ENCODE assay signal across 9 cellular contexts in the genomic region with DNA sequence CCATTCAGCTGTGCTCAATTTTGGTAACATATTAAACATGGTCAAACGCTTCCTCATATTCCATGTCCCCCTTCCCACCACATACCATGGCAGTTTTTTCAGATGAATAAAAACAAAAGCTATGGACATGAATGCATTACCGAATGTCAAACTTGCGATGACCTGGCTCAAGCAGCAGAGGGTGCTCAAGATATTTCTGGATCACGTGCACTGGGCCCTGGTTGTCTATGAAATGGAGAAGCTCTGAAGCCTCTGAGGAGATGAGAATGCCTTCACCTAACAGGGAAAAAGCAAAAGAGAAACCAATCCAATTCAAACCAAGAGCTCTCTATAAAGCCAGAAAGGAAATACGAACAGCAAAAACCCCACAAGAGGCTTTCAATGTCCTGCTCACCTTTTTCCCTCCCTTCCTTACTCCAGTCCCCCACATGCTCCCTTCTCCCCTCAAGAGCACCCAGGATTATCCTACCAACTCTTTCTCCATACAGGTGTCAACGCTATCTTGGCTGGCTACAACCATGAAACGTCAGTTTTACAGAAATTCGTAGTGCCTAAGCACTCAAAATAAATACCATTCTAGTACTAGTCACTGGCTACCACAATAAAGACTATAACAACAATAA. TPM values are rescaled to one million over a fixed set of nuclear protein-coding genes. Genes with fewer than 3 reads are reported as not detected.
DNase-seq lines count a peak whose midpoint lies in the region; ATAC-seq, FAIRE-seq and TF ChIP-seq lines count a peak whose summit lies in the region.
"Not testable (repeated sequence)": the region's sequence is repeated elsewhere in the genome, so short reads cannot be mapped to it uniquely, and the experiment has no call there.
"Had no signal": no experiment of that assay in that cellular context is flagged by ENCODE, and none has a peak within 500 bp of the region (broad histone marks: within the 10 kb centered on the region; RNA-seq: fewer than 3 reads in every experiment).

No MANE protein-coding gene starts in this region.

- not testable (repeated sequence) for H3K36me3 ChIP-seq in Panc1 (ENCODE audit: control insufficient read depth, insufficient read depth, low read length); GM12878 (ENCODE audit: control insufficient read depth in 2 of 2, insufficient read depth in 2 of 2, low read length in 1 of 2); right lobe of liver

- POLR2A ChIA-PET in Panc1 (lab: Charles Lee); GM12878 (lab: Charles Lee): not testable (repeated sequence)

- intact Hi-C loops in Panc1 (cut with micrococcal nuclease; ENCODE audit: unreplicated experiment); GM12878 (cut with micrococcal nuclease; ENCODE audit: unreplicated experiment); right lobe of liver (cut with DNase I): not testable (repeated sequence)

- peak; percentile 44 for FAIRE-seq in A204.1 (lab: Jason Lieb, UNC)
- not testable (repeated sequence) for FAIRE-seq in GM12878 (lab: Jason Lieb, UNC)

- RAD21 ChIA-PET in GM12878 (lab: Charles Lee; ENCODE audit: unreplicated experiment), result not testable (repeated sequence)

- not testable (repeated sequence) for TF ChIP-seq CTCF in Panc1 (IDR thresholded peaks at IDR 0.05); GM12878 (IDR thresholded peaks at IDR 0.05 in 2 of 3, conservative IDR thresholded peaks at IDR 0.05 in 1 of 3; ENCODE audit: control insufficient read depth in 2 of 3, extremely low read depth in 1 of 3, insufficient read depth in 1 of 3, low read depth in 3 of 3, low read length in 3 of 3); right lobe of liver (IDR thresholded peaks at IDR 0.05)

- peak; percentile 87 for ATAC-seq in GM18868 (IDR thresholded peaks at IDR 0.05; ENCODE audit: unreplicated experiment)
- peak; percentile 91 for ATAC-seq in GM21423 (IDR thresholded peaks at IDR 0.05; ENCODE audit: unreplicated experiment)
- ATAC-seq in HG02759 (IDR thresholded peaks at IDR 0.05; ENCODE audit: unreplicated experiment), result peak; percentile 98
- peak; percentile 87 for ATAC-seq in HG03135 (IDR thresholded peaks at IDR 0.05; ENCODE audit: unreplicated experiment)
- ATAC-seq in Panc1, result peak; percentile 86
- ATAC-seq in GM12878, result peak; percentile 99
- peak; percentile 95 to 96 (median 96) for ATAC-seq in right lobe of liver

- not testable (repeated sequence) for BruUV-seq in Panc1 (replicated peaks; lab: Mats Ljungman, UMichigan); GM12878 (replicated peaks; lab: Mats Ljungman, UMichigan)

- not testable (repeated sequence) for TF ChIP-seq RAD21 in GM12878 (IDR thresholded peaks at IDR 0.05; ENCODE audit: insufficient read depth, low read depth, low read length)

- in situ Hi-C loops in Panc1 (cut with HindIII; ENCODE audit: low pct_unique_long_range_greater_than_20kb, low sequenced_read_pairs); GM12878 (cut with MboI): not testable (repeated sequence)

- not testable (repeated sequence) for H3K9ac ChIP-seq in GM12878 (ENCODE audit: control insufficient read depth, insufficient read depth, low read length)

- TF ChIP-seq EP300 in GM12878 (IDR thresholded peaks at IDR 0.05; ENCODE audit: borderline replicate concordance in 1 of 2, control insufficient read depth in 1 of 2, low read depth in 2 of 2, low read length in 2 of 2), result not testable (repeated sequence)

- not testable (repeated sequence) for H3K27me3 ChIP-seq in Panc1 (ENCODE audit: control insufficient read depth, insufficient read depth, low read length); GM12878 (replicated peaks in 1 of 2; ENCODE audit: control insufficient read depth in 2 of 2, insufficient read depth in 2 of 2, low read length in 1 of 2); right lobe of liver

- not testable (repeated sequence) for H3K79me2 ChIP-seq in GM12878 (ENCODE audit: control insufficient read depth, insufficient read depth, low read length)

- H3K4me2 ChIP-seq in GM12878 (ENCODE audit: control insufficient read depth, insufficient read depth), result not testable (repeated sequence)

- not testable (repeated sequence) for H3K4me1 ChIP-seq in Panc1 (ENCODE audit: control insufficient read depth, insufficient read depth, low read length); GM12878 (ENCODE audit: control insufficient read depth, insufficient read depth, low read length); right lobe of liver

- not testable (repeated sequence) for H3K4me3 ChIP-seq in Panc1 (ENCODE audit: low read depth in 2 of 2, low read length in 2 of 2); GM12878; right lobe of liver

- TF ChIP-seq POLR2A in GM12878 (IDR thresholded peaks at IDR 0.05; ENCODE audit: low read depth, low read length); right lobe of liver (IDR thresholded peaks at IDR 0.05): not testable (repeated sequence)

- H2AFZ ChIP-seq in GM12878 (ENCODE audit: control insufficient read depth, low read depth, low read length), result not testable (repeated sequence)

- not testable (repeated sequence) for H4K20me1 ChIP-seq in GM12878 (ENCODE audit: control insufficient read depth, insufficient read depth)

- no CpG with 5 or more reads among the region's 8 CpGs for WGBS in GM12878 (ENCODE audit: insufficient coverage, insufficient replicate concordance, low lambda C conversion rate, missing lambda C conversion rate)
- WGBS in right lobe of liver (ENCODE audit: insufficient coverage, low coverage, low lambda C conversion rate, missing lambda C conversion rate), result no CpG with 5 or more reads among the region's 8 CpGs

- not testable (repeated sequence) for H3K9me3 ChIP-seq in Panc1 (ENCODE audit: control insufficient read depth, insufficient read depth, low read depth, low read length); GM12878 (replicated peaks; ENCODE audit: control insufficient read depth, insufficient read depth, low read length); right lobe of liver

- not testable (repeated sequence) for DNase-seq in Panc1 (ENCODE audit: low read depth, low spot score); GM12878 (ENCODE audit: low read depth, low spot score); right lobe of liver

- not testable (repeated sequence) for H3K27ac ChIP-seq in Panc1 (ENCODE audit: low read length); GM12878 (ENCODE audit: control insufficient read depth, insufficient read depth); right lobe of liver

- CTCF ChIA-PET in Panc1 (lab: Charles Lee); GM12878 (lab: Yijun Ruan, JAX): not testable (repeated sequence)

- SMC1A ChIA-PET in GM12878 (lab: Charles Lee; ENCODE audit: uncharacterized antibody, unreplicated experiment), result not testable (repeated sequence)

RNA-seq across cellular contexts. Expression of a gene that starts 27.2 kb away (rescaled TPM):
- total RNA-seq in Panc1 (2021; ENCODE audit: unreplicated experiment) (2.6 TPM), GM12878 (2014; rRNA removed) (0.34 and 2.5 TPM in 2 replicates), GM12878 (2014; rRNA removed; fragmentation: Illumina TruSeq; extraction: Trizol) (1.1 and 1.9 TPM in 2 replicates), GM12878 (2021) (0.61 and 0.69 TPM in 2 replicates), right lobe of liver (1 to 10 TPM in 1 of 6 experiments, under 1 TPM in 3, not detected in 2; 0.22 to 1.0 (median 0.34) TPM)
- polyA plus RNA-seq in Panc1 (2012; ENCODE audit: insufficient read length), result 4.1 TPM
- 2.5 and 5.3 TPM in 2 replicates for total RNA-seq in GM12878 (2013; cell fraction: nucleolus; rRNA removed)
- polyA plus RNA-seq in GM12878 (2011; ENCODE audit: low read depth), result not detected
- polyA plus RNA-seq in GM12878 (2011; rRNA removed) (0.11 TPM in 1 of 2 replicates, not detected in the other), GM12878 (2014; fragmentation: Illumina TruSeq; extraction: Trizol) (0.94 and 1.5 TPM in 2 replicates), GM12878 (2014; fragmentation: Nextera tagmentation; extraction: Ambion mirVana) (1 to 10 TPM in 1 of 2 experiments, under 1 TPM in 1; 0.84 to 1.6 TPM), GM12878 (2014; rRNA removed) (0.41 TPM in 1 of 2 replicates, not detected in the other), GM12878 (2016; fragmentation: Nextera tagmentation; extraction: Ambion mirVana) (under 1 TPM; 0.11 to 0.40 TPM)
- 0.12 and 0.13 TPM in 2 replicates for polyA plus RNA-seq in GM12878 (2011; cell fraction: cytosol; rRNA removed)
- 0.19 TPM in 2 replicates for polyA plus RNA-seq in GM12878 (2011; cell fraction: nucleus; rRNA removed)
- not detected in 2 replicates for polyA plus RNA-seq in GM12878 (2012)
- polyA minus RNA-seq in GM12878 (2011; rRNA and poly(A)+ RNA removed), result 1.0 TPM in 1 of 2 replicates, not detected in the other
- polyA minus RNA-seq in GM12878 (2011; cell fraction: cytosol; rRNA and poly(A)+ RNA removed), result not detected in 2 replicates
- 0.48 TPM in 1 of 2 replicates, not detected in the other for polyA minus RNA-seq in GM12878 (2011; cell fraction: nucleus; rRNA and poly(A)+ RNA removed)
- total RNA-seq: activated T-helper 2 cell treated with anti-CD3 and anti-CD28 coated beads, Interferon-gamma antibody, Interleukin-2, Interleukin-4, amounts not matched to agents 10 μg/mL and 5 μg/mL and 100 μg/mL, durations not matched to agents 14 hours and 24 hours and 36 hours had no signal
